18 cellular contexts compared by ENCODE assay signal in the genomic region with DNA sequence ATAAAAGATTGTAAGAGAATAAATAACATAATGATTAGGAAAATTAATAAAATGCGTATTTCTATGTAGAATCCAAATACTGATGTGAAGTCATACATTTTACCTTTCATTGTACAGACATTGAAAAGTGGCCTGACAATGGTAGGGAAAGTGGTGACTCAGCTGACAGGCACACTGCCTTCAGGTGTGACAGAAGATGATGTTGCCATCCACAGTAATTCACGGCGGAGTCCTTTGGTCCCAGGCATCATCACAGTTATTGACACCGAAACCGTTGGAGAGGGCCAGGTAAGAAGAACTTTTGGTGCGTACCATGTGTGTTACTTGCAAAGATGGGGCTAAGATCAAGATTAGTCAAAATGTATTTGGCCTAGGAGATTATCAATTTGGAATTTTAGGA.
A peak's percentile ranks its signal among the peaks of the same experiment; 100 is the strongest.
DNase-seq lines count a peak whose midpoint lies in the region; ATAC-seq, FAIRE-seq and TF ChIP-seq lines count a peak whose summit lies in the region.
"Had no signal": no experiment of that assay in that cellular context is flagged by ENCODE, and none has a peak within 500 bp of the region (broad histone marks: within the 10 kb centered on the region; RNA-seq: fewer than 3 reads in every experiment).

No MANE protein-coding gene starts in this region.

- H2BK15ac ChIP-seq in IMR-90 (ENCODE audit: low read depth, low read length), result peak overlapping the region; percentile 50; the same call in 1 of the 3 replicates

- no peaks in the 10 kb centered on the region for H4K20me1 ChIP-seq in IMR-90 (ENCODE audit: insufficient read depth, low read length)
- H4K20me1 ChIP-seq: BLaER1 had no signal

- no peak overlapping the region for H4K12ac ChIP-seq in trophoblast cell (ENCODE audit: low read depth, low read length)

- TF ChIP-seq CTCF in IMR-90 (conservative IDR thresholded peaks at IDR 0.05; ENCODE audit: low read depth, low read length), result no peak

- H3K4me1 ChIP-seq in IMR-90 (ENCODE audit: control insufficient read depth, insufficient read depth, low read length), result peaks cover 4% of the 10 kb centered on the region
- H3K4me1 ChIP-seq in trophoblast cell (ENCODE audit: control insufficient read depth in 1 of 2, insufficient read depth in 2 of 2, low read length in 2 of 2), result no peaks in the 10 kb centered on the region
- H3K4me1 ChIP-seq: BLaER1 had no signal

- CTCF ChIA-PET in IMR-90 (lab: Yijun Ruan, JAX), result interaction anchor here (0.7 kb wide), 1 partner anchor 532 kb away, joined by 3 read pairs; no protein-coding TSS in a partner anchor

- H3K27ac ChIP-seq in IMR-90 (ENCODE audit: insufficient read depth, low read length) (no peak overlapping the region), trophoblast cell (ENCODE audit: low read depth, low read length) (no peak overlapping the region)
- H3K27ac ChIP-seq: BLaER1 had no signal

- no peak overlapping the region for H2AK9ac ChIP-seq in IMR-90 (replicated peaks; ENCODE audit: low read depth, low read length, poor library complexity)

- H3K4ac ChIP-seq in IMR-90 (ENCODE audit: low read depth, low read length), result peak overlapping the region; percentile 64; the same call in 1 of the 2 replicates
- H3K4ac ChIP-seq in trophoblast cell (ENCODE audit: low read depth, low read length), result no peak overlapping the region

- no peak overlapping the region for H3K4me2 ChIP-seq in IMR-90 (ENCODE audit: low read depth, low read length)
- H3K4me2 ChIP-seq in trophoblast cell (ENCODE audit: low read length), result no peak overlapping the region
- H3K4me2 ChIP-seq: BLaER1, GM23338 had no signal

- no peak overlapping the region for H3K9ac ChIP-seq in IMR-90 (ENCODE audit: low read depth, low read length)
- no peak overlapping the region for H3K9ac ChIP-seq in trophoblast cell (ENCODE audit: low read length)
- H3K9ac ChIP-seq: BLaER1 had no signal

- H3K14ac ChIP-seq in IMR-90 (replicated peaks; ENCODE audit: low read depth, low read length) (0 out of 2 replicates have a peak overlapping the region, but pooled peaks have one; percentile 65), trophoblast cell (ENCODE audit: low read length) (no peak overlapping the region)

- peak overlapping the region; percentile 19; the same call in 1 of the 2 replicates for H2BK120ac ChIP-seq in IMR-90 (ENCODE audit: low read depth, low read length)
- no peak overlapping the region for H2BK120ac ChIP-seq in trophoblast cell (ENCODE audit: insufficient read depth, low read length, poor library complexity)

- H4K91ac ChIP-seq in IMR-90 (ENCODE audit: insufficient read depth, low read depth, low read length) (no peak overlapping the region), trophoblast cell (ENCODE audit: low read depth, low read length) (no peak overlapping the region)

- no peak overlapping the region for H3K18ac ChIP-seq in IMR-90 (ENCODE audit: low read depth, low read length)
- H3K18ac ChIP-seq in trophoblast cell (ENCODE audit: low read length), result no peak overlapping the region

- H2AK5ac ChIP-seq in IMR-90 (ENCODE audit: low read depth, low read length), result peak overlapping the region; percentile 74; the same call in 1 of the 2 replicates
- H2AK5ac ChIP-seq in trophoblast cell (ENCODE audit: low read length), result no peak overlapping the region

- intact Hi-C loops in IMR-90 (cut with micrococcal nuclease), result no loop called here

- TF ChIP-seq POLR2A in H54 (IDR thresholded peaks at IDR 0.05; ENCODE audit: low read depth, low read length) (no peak), IMR-90 (IDR thresholded peaks at IDR 0.05; ENCODE audit: low read depth, low read length) (no peak)

- BruUV-seq in IMR-90 (replicated peaks; lab: Mats Ljungman, UMichigan), result no TSS peak

- H4K8ac ChIP-seq in IMR-90 (ENCODE audit: low read depth in 2 of 2, low read length in 2 of 2) (peak overlapping the region in 1 of 2 experiments; percentile 67; a peak in 2 of 4 replicates), trophoblast cell (ENCODE audit: low read depth, low read length) (no peak overlapping the region)

- dilution Hi-C loops in IMR-90 (cut with HindIII; ENCODE audit: low sequenced_read_pairs, unreplicated experiment), result no loop called here

- H2BK12ac ChIP-seq in trophoblast cell (ENCODE audit: low read length), result no peak overlapping the region

- no peak for ATAC-seq in IMR-90 (ENCODE audit: low read depth)
- ATAC-seq: GM23338, HCT116 had no signal

- no peak overlapping the region for H4K5ac ChIP-seq in IMR-90 (ENCODE audit: low read depth, low read length)

- H3K27me3 ChIP-seq in IMR-90 (ENCODE audit: control insufficient read depth, insufficient read depth, low read length) (no peaks in the 10 kb centered on the region), trophoblast cell (ENCODE audit: insufficient read depth, low read length) (no peaks in the 10 kb centered on the region)
- H3K27me3 ChIP-seq: BLaER1 had no signal

- H3K56ac ChIP-seq in IMR-90 (ENCODE audit: extremely low read depth, insufficient read depth, low read length), result no peak overlapping the region

- in situ Hi-C loops in IMR-90 (cut with MboI; ENCODE audit: low sequenced_read_pairs), result no loop called here

- WGBS in IMR-90 (ENCODE audit: extremely low coverage in 2 of 2, insufficient read length in 1 of 2), 2 experiments, result 80% methylated on average over 1 of the region's 6 CpGs; no CpG with 5 or more reads in 1 of the 2 experiments
- WGBS in trophoblast cell (ENCODE audit: extremely low coverage, insufficient coverage, insufficient read length), result no CpG with 5 or more reads among the region's 6 CpGs

- H2AFZ ChIP-seq in IMR-90 (replicated peaks; ENCODE audit: low read length, poor library complexity) (no peak overlapping the region), trophoblast cell (ENCODE audit: insufficient read depth, low read length, poor library complexity) (no peak overlapping the region)
- H2AFZ ChIP-seq: GM23338 had no signal

- H3K23ac ChIP-seq in IMR-90 (ENCODE audit: low read depth, low read length), result no peak overlapping the region
- H3K23ac ChIP-seq in trophoblast cell (ENCODE audit: low read length), result no peak overlapping the region

- H3K36me3 ChIP-seq in IMR-90 (ENCODE audit: control insufficient read depth, insufficient read depth, low read length), result no peaks in the 10 kb centered on the region
- H3K36me3 ChIP-seq in trophoblast cell (ENCODE audit: control insufficient read depth in 1 of 2, insufficient read depth in 2 of 2, low read length in 2 of 2), result no peaks in the 10 kb centered on the region
- H3K36me3 ChIP-seq: BLaER1 had no signal

- H3K9me1 ChIP-seq in IMR-90 (ENCODE audit: insufficient read depth, low read length), result peaks cover 3% of the 10 kb centered on the region

- H3K79me1 ChIP-seq in IMR-90 (ENCODE audit: low read depth in 1 of 2, low read length in 2 of 2) (no peaks in the 10 kb centered on the region), trophoblast cell (ENCODE audit: low read length) (no peaks in the 10 kb centered on the region)

- FAIRE-seq in H54 (lab: Jason Lieb, UNC), result peak; percentile 91
- FAIRE-seq: GM12892, GM18507 had no signal

- DNase-seq in H54 (ENCODE audit: insufficient read length, low spot score) (no peak), IMR-90 (no peak), islet precursor cell (peak; percentile 60), trophoblast cell (peak; percentile 11 to 54), germinal center (ENCODE audit: low spot score) (no peak), NCI-H748 (lab: John Stamatoyannopoulos, UW; ENCODE audit: unreplicated experiment) (no peak)
- no peak for DNase-seq in stimulated activated CD4-positive, alpha-beta T cell treated with anti-CD3 and anti-CD28 coated beads, Interleukin-4, amount 100 ng/mL, for 4 hours
- DNase-seq: 8988T; CD4-positive, alpha-beta memory T cell; DMS153; DMS79; GDM1; H7 had no signal

- POLR2A ChIA-PET in IMR-90 (lab: Charles Lee; ENCODE audit: unreplicated experiment), result no interaction called here

- H2BK5ac ChIP-seq in IMR-90 (ENCODE audit: low read depth, low read length, poor library complexity, severe bottlenecking), result no peak overlapping the region
- H2BK5ac ChIP-seq in trophoblast cell (ENCODE audit: low read depth, low read length, poor library complexity), result no peak overlapping the region

- H3K9me3 ChIP-seq in IMR-90 (ENCODE audit: control insufficient read depth, insufficient read depth, low read length) (no peaks in the 10 kb centered on the region), trophoblast cell (ENCODE audit: insufficient read depth, low read depth, low read length) (no peaks in the 10 kb centered on the region)
- H3K9me3 ChIP-seq: BLaER1 had no signal

- peak overlapping the region; percentile 66 for H2BK20ac ChIP-seq in IMR-90 (ENCODE audit: low read depth, low read length)

- TF ChIP-seq RAD21 in IMR-90 (IDR thresholded peaks at IDR 0.05; ENCODE audit: low read length), result no peak

- H3K79me2 ChIP-seq in trophoblast cell (ENCODE audit: control insufficient read depth, insufficient read depth, low read length, poor library complexity), result no peaks in the 10 kb centered on the region

- H3K4me3 ChIP-seq in IMR-90 (ENCODE audit: insufficient read depth, low read depth, low read length) (no peak overlapping the region), trophoblast cell (ENCODE audit: low read depth, low read length) (no peak overlapping the region)
- H3K4me3 ChIP-seq: BLaER1, GM23338 had no signal

TF ChIP-seq in IMR-90, 13 proteins besides CTCF, POLR2A, EP300 and RAD21:
- no peak for TF ChIP-seq SMC3 (IDR thresholded peaks at IDR 0.05; ENCODE audit: low read depth, low read length)
- no peak for TF ChIP-seq MXI1 (IDR thresholded peaks at IDR 0.05; ENCODE audit: borderline replicate concordance, low read depth, low read length)
- TF ChIP-seq, protein P1, sequence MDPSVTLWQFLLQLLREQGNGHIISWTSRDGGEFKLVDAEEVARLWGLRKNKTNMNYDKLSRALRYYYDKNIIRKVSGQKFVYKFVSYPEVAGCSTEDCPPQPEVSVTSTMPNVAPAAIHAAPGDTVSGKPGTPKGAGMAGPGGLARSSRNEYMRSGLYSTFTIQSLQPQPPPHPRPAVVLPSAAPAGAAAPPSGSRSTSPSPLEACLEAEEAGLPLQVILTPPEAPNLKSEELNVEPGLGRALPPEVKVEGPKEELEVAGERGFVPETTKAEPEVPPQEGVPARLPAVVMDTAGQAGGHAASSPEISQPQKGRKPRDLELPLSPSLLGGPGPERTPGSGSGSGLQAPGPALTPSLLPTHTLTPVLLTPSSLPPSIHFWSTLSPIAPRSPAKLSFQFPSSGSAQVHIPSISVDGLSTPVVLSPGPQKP (IDR thresholded peaks at IDR 0.05; ENCODE audit: borderline replicate concordance, low read depth, low read length), result no peak
- TF ChIP-seq BHLHE40 (IDR thresholded peaks at IDR 0.05; ENCODE audit: low read depth, low read length), result no peak
- no peak for TF ChIP-seq MAZ (IDR thresholded peaks at IDR 0.05; ENCODE audit: borderline replicate concordance, low read depth, low read length)
- TF ChIP-seq CHD1 (IDR thresholded peaks at IDR 0.05; ENCODE audit: low read depth, low read length), result no peak
- no peak for TF ChIP-seq RCOR1 (IDR thresholded peaks at IDR 0.05; ENCODE audit: insufficient replicate concordance, low read length)

Comparison
In these comparisons a context has a peak if more than half of its experiments do, and no peak if none do; other contexts are left out.
1. DNase-seq: peak in islet precursor cell (single experiment) and trophoblast cell (2 of 2); none in H54 (single experiment), IMR-90 (single experiment), stimulated activated CD4-positive, alpha-beta T cell treated with anti-CD3 and anti-CD28 coated beads, Interleukin-4, amount 100 ng/mL, for 4 hours (0 of 2), germinal center (single experiment) and NCI-H748 (single experiment).